ENCODE assay signal across 27 cellular contexts in the genomic region with DNA sequence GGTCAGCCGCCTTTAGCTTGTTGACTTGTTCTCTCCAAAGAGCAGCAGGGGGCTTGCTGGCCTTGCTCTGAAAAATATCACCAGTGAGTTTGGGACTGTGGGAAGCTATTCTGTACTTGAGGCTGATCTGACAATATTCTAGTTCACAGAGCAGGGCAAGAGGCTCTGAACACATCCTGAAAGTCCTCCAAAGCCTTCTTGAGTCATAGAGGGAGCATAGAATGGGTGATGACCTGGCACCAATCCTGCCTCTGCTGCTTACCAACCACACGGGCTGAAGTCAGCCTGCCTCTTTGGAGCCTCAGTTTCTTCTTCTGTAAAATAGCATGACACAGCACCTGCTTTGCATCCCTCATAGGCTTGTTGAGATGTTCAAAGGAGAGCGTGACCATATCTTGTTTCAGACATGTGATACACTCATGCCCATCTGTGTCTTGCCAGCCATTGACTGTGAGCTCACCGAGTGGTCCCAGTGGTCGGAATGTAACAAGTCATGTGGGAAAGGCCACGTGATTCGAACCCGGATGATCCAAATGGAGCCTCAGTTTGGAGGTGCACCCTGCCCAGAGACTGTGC.
DNase-seq lines count a peak whose midpoint lies in the region; ATAC-seq, FAIRE-seq and TF ChIP-seq lines count a peak whose summit lies in the region.
"Had no signal": no experiment of that assay in that cellular context is flagged by ENCODE, and none has a peak within 500 bp of the region (broad histone marks: within the 10 kb centered on the region; RNA-seq: fewer than 3 reads in every experiment).

No MANE protein-coding gene starts in this region.

- no peaks in the 10 kb centered on the region for H3K79me2 ChIP-seq in HepG2 (ENCODE audit: insufficient read depth, low read length)

- peaks cover 11% of the 10 kb centered on the region for H3K4me1 ChIP-seq in HepG2 (ENCODE audit: insufficient read depth, low read length)
- peaks cover 0 to 11% (median 0%) of the 10 kb centered on the region in 4 donors for H3K4me1 ChIP-seq in right lobe of liver
- no peaks in the 10 kb centered on the region for H3K4me1 ChIP-seq in spleen
- H3K4me1 ChIP-seq: BLaER1 treated with 17β-estradiol and CSF1 and Interleukin-3, amounts not matched to agents 10 nM and 100 nM; SJCRH30 had no signal

- H3K27me3 ChIP-seq in HepG2 (ENCODE audit: control insufficient read depth in 1 of 2, insufficient read depth in 2 of 2, low read length in 2 of 2) = no peaks in the 10 kb centered on the region
- no peaks in the 10 kb centered on the region for H3K27me3 ChIP-seq in right lobe of liver
- H3K27me3 ChIP-seq in spleen (replicated peaks in 1 of 7) = peaks cover 0 to 21% (median 0%) of the 10 kb centered on the region in 7 donors
- H3K27me3 ChIP-seq: BLaER1 treated with 17β-estradiol and CSF1 and Interleukin-3, amounts not matched to agents 10 nM and 100 nM; SJCRH30 had no signal

- no peak overlapping the region for H2AFZ ChIP-seq in HepG2 (ENCODE audit: low read length)

- CTCF ChIA-PET in HepG2 (lab: Yijun Ruan, JAX; ENCODE audit: low intra/inter-chr PET ratio, low total read pairs) = no interaction called here

- TF ChIP-seq EP300 in HepG2 (IDR thresholded peaks at IDR 0.05; ENCODE audit: low read depth in 2 of 2, low read length in 2 of 2) = no peak
- TF ChIP-seq EP300 in HepG2 (CRISPR knock-in tag; IDR thresholded peaks at IDR 0.05; ENCODE audit: borderline replicate concordance) = no peak

- H3K4me2 ChIP-seq in HepG2 (ENCODE audit: low read depth, low read length) = no peak overlapping the region
- H3K4me2 ChIP-seq: BLaER1 treated with 17β-estradiol and CSF1 and Interleukin-3, amounts not matched to agents 10 nM and 100 nM; KMS-11 had no signal

- intact Hi-C loops in HepG2 (cut with micrococcal nuclease; ENCODE audit: unreplicated experiment) (no loop called here), right lobe of liver (cut with DNase I) (no loop called here), spleen (cut with DNase I; ENCODE audit: low total_unique reads) (no loop called here), natural killer cell (cut with micrococcal nuclease) (no loop called here)

- no peak for FAIRE-seq in HepG2 (lab: Jason Lieb, UNC)
- FAIRE-seq: G401.6 had no signal

- H3K9ac ChIP-seq in HepG2 (ENCODE audit: insufficient read depth, low read depth, low read length) = no peak overlapping the region
- H3K9ac ChIP-seq: BLaER1 treated with 17β-estradiol and CSF1 and Interleukin-3, amounts not matched to agents 10 nM and 100 nM; KMS-11 had no signal

- H3K27ac Mint-ChIP-seq in activated naive CD8-positive, alpha-beta T cell treated with anti-CD3 and anti-CD28 coated beads, Interleukin-2, amount 50 U/mL, for 24 hours = peak overlapping the region; percentile 31
- no peak overlapping the region for H3K27ac Mint-ChIP-seq in natural killer cell
- H3K27ac Mint-ChIP-seq: CD4-positive, alpha-beta T cell had no signal

- no peak for TF ChIP-seq POLR2A in HepG2 (IDR thresholded peaks at IDR 0.05; ENCODE audit: insufficient read depth in 1 of 2, low read depth in 2 of 2, low read length in 2 of 2)
- TF ChIP-seq POLR2A in right lobe of liver (IDR thresholded peaks at IDR 0.05) = no peak
- no peak for TF ChIP-seq POLR2A in spleen (IDR thresholded peaks at IDR 0.05)

- H3K36me3 Mint-ChIP-seq in activated naive CD8-positive, alpha-beta T cell treated with anti-CD3 and anti-CD28 coated beads, Interleukin-2, amount 50 U/mL, for 24 hours (ENCODE audit: low read depth) = peaks cover 19% of the 10 kb centered on the region
- no peaks in the 10 kb centered on the region for H3K36me3 Mint-ChIP-seq in natural killer cell

- in situ Hi-C loops in HepG2 (cut with HindIII; ENCODE audit: extremely low pct_ligation_motif_present, low pct_unique_long_range_greater_than_20kb) = no loop called here

- TF ChIP-seq RAD21 in HepG2 (CRISPR knock-in tag; IDR thresholded peaks at IDR 0.05) = no peak

- H3K27ac ChIP-seq in HepG2 (ENCODE audit: extremely low read length, insufficient read depth, low read length) (no peak overlapping the region), right lobe of liver (no peak overlapping the region), spleen (no peak overlapping the region)
- H3K27ac ChIP-seq: BLaER1 treated with 17β-estradiol and CSF1 and Interleukin-3, amounts not matched to agents 10 nM and 100 nM; KMS-11; SJCRH30 had no signal

- POLR2A ChIA-PET in HepG2 (lab: Yijun Ruan, JAX) = no interaction called here

- H3K9me3 ChIP-seq in HepG2 (ENCODE audit: low read length) (no peaks in the 10 kb centered on the region), right lobe of liver (no peaks in the 10 kb centered on the region), spleen (no peaks in the 10 kb centered on the region)
- H3K9me3 ChIP-seq: BLaER1 treated with 17β-estradiol and CSF1 and Interleukin-3, amounts not matched to agents 10 nM and 100 nM; SJCRH30 had no signal

- H3K4me1 Mint-ChIP-seq in activated naive CD8-positive, alpha-beta T cell treated with anti-CD3 and anti-CD28 coated beads, Interleukin-2, amount 50 U/mL, for 24 hours = no peaks in the 10 kb centered on the region
- peaks cover 0 to 6% of the 10 kb centered on the region in 2 donors for H3K4me1 Mint-ChIP-seq in natural killer cell

- no TSS peak for BruUV-seq in HepG2 (replicated peaks; lab: Mats Ljungman, UMichigan)

- H3K4me3 Mint-ChIP-seq in activated naive CD8-positive, alpha-beta T cell treated with anti-CD3 and anti-CD28 coated beads, Interleukin-2, amount 50 U/mL, for 24 hours = no peak overlapping the region
- no peak overlapping the region for H3K4me3 Mint-ChIP-seq in natural killer cell
- H3K4me3 Mint-ChIP-seq: CD4-positive, alpha-beta T cell had no signal

- TF ChIP-seq CTCF in HepG2 (CRISPR knock-in tag; IDR thresholded peaks at IDR 0.05) = no peak
- no peak for TF ChIP-seq CTCF in right lobe of liver (IDR thresholded peaks at IDR 0.05)
- no peak for TF ChIP-seq CTCF in fibroblast of mammary gland (conservative IDR thresholded peaks at IDR 0.05; ENCODE audit: control insufficient read depth, insufficient read depth, low read depth, low read length)
- no peak for TF ChIP-seq CTCF in spleen (IDR thresholded peaks at IDR 0.05 in 8 of 11, conservative IDR thresholded peaks at IDR 0.05 in 3 of 11)
- TF ChIP-seq CTCF in natural killer cell (IDR thresholded peaks at IDR 0.05) = no peak

- DNase-seq in HepG2 (ENCODE audit: low spot score) (no peak), right lobe of liver (no peak), fibroblast of mammary gland (ENCODE audit: low read depth) (peak; percentile 28), SIG-M5 treated with dmso at 0.1 percent for 504 hours (lab: John Stamatoyannopoulos, UW; ENCODE audit: unreplicated experiment) (no peak), NCI-H1417 treated with DMSO at 0.1 percent for 48 hours (lab: John Stamatoyannopoulos, UW) (no peak), spleen (no peak), natural killer cell (no peak)
- DNase-seq in activated naive CD8-positive, alpha-beta T cell treated with anti-CD3 and anti-CD28 coated beads, Interleukin-2, amount 50 U/mL, for 24 hours = no peak
- DNase-seq: CD4-positive, alpha-beta T cell; COR-L47; DMS53; GOT3; HCEC 1CT; IMR-90; NCI-H1048; NCI-H1417; NCI-H1694 treated with DMSO at 0.1 percent for 48 hours; NCI-H2081; NCI-H2171; NCI-H226; NCI-H510A; NCI-H748 treated with DMSO at 0.1 percent for 48 hours; PC-3; SJCRH30 had no signal

- peaks cover 17% of the 10 kb centered on the region for H3K9me3 Mint-ChIP-seq in activated naive CD8-positive, alpha-beta T cell treated with anti-CD3 and anti-CD28 coated beads, Interleukin-2, amount 50 U/mL, for 24 hours
- no peaks in the 10 kb centered on the region for H3K9me3 Mint-ChIP-seq in natural killer cell
- H3K9me3 Mint-ChIP-seq: CD4-positive, alpha-beta T cell had no signal

- no peak for ATAC-seq in HepG2
- ATAC-seq in right lobe of liver = no peak
- no peak for ATAC-seq in activated naive CD8-positive, alpha-beta T cell treated with anti-CD3 and anti-CD28 coated beads, Interleukin-2, amount 50 U/mL, for 24 hours
- ATAC-seq in natural killer cell = no peak
- ATAC-seq: PC-3 had no signal

- H4K20me1 ChIP-seq in HepG2 (ENCODE audit: insufficient read depth, low read length) = no peaks in the 10 kb centered on the region
- H4K20me1 ChIP-seq: BLaER1 treated with 17β-estradiol and CSF1 and Interleukin-3, amounts not matched to agents 10 nM and 100 nM had no signal

- H3K4me3 ChIP-seq in HepG2 (replicated peaks in 1 of 3; ENCODE audit: insufficient read depth in 1 of 3, low read depth in 2 of 3, low read length in 3 of 3) (no peak overlapping the region), right lobe of liver (no peak overlapping the region), fibroblast of mammary gland (ENCODE audit: control insufficient read depth, low read depth, low read length) (no peak overlapping the region), spleen (no peak overlapping the region)
- H3K4me3 ChIP-seq: BLaER1 treated with 17β-estradiol and CSF1 and Interleukin-3, amounts not matched to agents 10 nM and 100 nM; SJCRH30 had no signal

- H3K27me3 Mint-ChIP-seq in activated naive CD8-positive, alpha-beta T cell treated with anti-CD3 and anti-CD28 coated beads, Interleukin-2, amount 50 U/mL, for 24 hours = no peaks in the 10 kb centered on the region
- no peaks in the 10 kb centered on the region for H3K27me3 Mint-ChIP-seq in natural killer cell (ENCODE audit: low read depth in 2 of 2)
- H3K27me3 Mint-ChIP-seq: CD4-positive, alpha-beta T cell had no signal

- H3K36me3 ChIP-seq in HepG2 (replicated peaks in 1 of 2; ENCODE audit: control insufficient read depth in 1 of 2, insufficient read depth in 2 of 2, low read length in 2 of 2) (no peaks in the 10 kb centered on the region), right lobe of liver (no peaks in the 10 kb centered on the region), spleen (peaks cover 0 to 12% (median 0%) of the 10 kb centered on the region in 6 donors)
- H3K36me3 ChIP-seq: SJCRH30 had no signal

- WGBS in HepG2 (ENCODE audit: low lambda C conversion rate) = 93% methylated on average over 8 of the region's 8 CpGs
- 97% methylated on average over 6 of the region's 8 CpGs for WGBS in right lobe of liver (ENCODE audit: insufficient coverage, low coverage, low lambda C conversion rate, missing lambda C conversion rate)
- 87 to 97% (median 91%) methylated on average over 8 of the region's 8 CpGs for WGBS in spleen, 5 donors

TF ChIP-seq in HepG2, 621 proteins besides CTCF, POLR2A, EP300 and RAD21:
- TF ChIP-seq FOXJ3 (CRISPR knock-in tag; IDR thresholded peaks at IDR 0.05; ENCODE audit: borderline replicate concordance) (no peak), RBM22 (optimal IDR thresholded peaks at IDR 0.05; ENCODE audit: low read length) (peak; percentile 73)
